In genomic region chr13:90899411-90899810, GRCh38 we compare ENCODE assay signal across 25 cellular contexts.
DNase-seq lines count a peak whose midpoint lies in the region; ATAC-seq, FAIRE-seq and TF ChIP-seq lines count a peak whose summit lies in the region.
"Had no signal": no experiment of that assay in that cellular context is flagged by ENCODE, and none has a peak within 500 bp of the region (broad histone marks: within the 10 kb centered on the region; RNA-seq: fewer than 3 reads in every experiment).

No MANE protein-coding gene starts in this region.

- no peak overlapping the region for H3K9ac ChIP-seq in K562 (ENCODE audit: insufficient read depth in 1 of 2, low read depth in 2 of 2, low read length in 2 of 2)
- H3K9ac ChIP-seq: BLaER1 treated with 17β-estradiol and CSF1 and Interleukin-3, amounts not matched to agents 10 nM and 100 nM had no signal

- FAIRE-seq in D721Med (lab: Jason Lieb, UNC), result peak; percentile 56
- FAIRE-seq in K562 (lab: Jason Lieb, UNC), result no peak
- FAIRE-seq: A549, GM12891, GM18507 had no signal

- POLR2A ChIA-PET in K562 (lab: Yijun Ruan, JAX), result no interaction called here

- CTCF ChIA-PET in K562 (lab: Yijun Ruan, JAX; ENCODE audit: low intra/inter-chr PET ratio), result interaction anchor here (0.6 to 1.5 kb wide), 2 partner anchors 10 to 1047 kb away, joined by 3 to 4 read pairs; no protein-coding TSS in a partner anchor

- H3K9me3 ChIP-seq in K562 (replicated peaks; ENCODE audit: control insufficient read depth, insufficient read depth, low read depth, low read length), result no peaks in the 10 kb centered on the region
- H3K9me3 ChIP-seq: A549; BLaER1 treated with 17β-estradiol and CSF1 and Interleukin-3, amounts not matched to agents 10 nM and 100 nM; Caco-2 had no signal

- BruUV-seq in K562 (replicated peaks; lab: Mats Ljungman, UMichigan), result no TSS peak

- no peak for ATAC-seq in K562
- no peak for ATAC-seq in sciatic nerve
- ATAC-seq: A549; CD8-positive, alpha-beta T cell had no signal

- in situ Hi-C loops in K562 (cut with MboI), result no loop called here

- TF ChIP-seq EP300 in K562 (IDR thresholded peaks at IDR 0.05; ENCODE audit: low read length), result no peak

- DNase-seq in D721Med (ENCODE audit: insufficient read length, low spot score), result no peak
- DNase-seq in K562 (ENCODE audit: extremely low read depth in 1 of 4, low spot score in 3 of 4), result no peak
- DNase-seq in kidney glomerular epithelial cell (lab: John Stamatoyannopoulos, UW), result peak; percentile 42
- peak; percentile 93 for DNase-seq in renal cortical epithelial cell (ENCODE audit: low read depth)
- DNase-seq in NCI-H2029 treated with DMSO at 0.1 percent for 48 hours (lab: John Stamatoyannopoulos, UW), result no peak
- DNase-seq in GM10266 (ENCODE audit: extremely low spot score), result no peak
- no peak for DNase-seq in sciatic nerve (ENCODE audit: low spot score)
- no peak for DNase-seq in superior temporal gyrus (ENCODE audit: extremely low spot score)
- DNase-seq: AML-193; Caco-2; Calu3; CD4-positive, alpha-beta T cell; CD8-positive, alpha-beta T cell; DMS 273 treated with DMSO at 0.1 percent for 48 hours; DMS153; DMS53; DMS79; DND-41; EL; GDM1 had no signal

- no peaks in the 10 kb centered on the region for H3K9me1 ChIP-seq in K562 (ENCODE audit: control insufficient read depth, insufficient read depth, low read length)

- TF ChIP-seq CTCF in D721Med (IDR thresholded peaks at IDR 0.05; ENCODE audit: insufficient read depth, missing control alignments), result no peak
- TF ChIP-seq CTCF in K562 (IDR thresholded peaks at IDR 0.05 in 2 of 3, conservative IDR thresholded peaks at IDR 0.05 in 1 of 3; ENCODE audit: insufficient read depth in 2 of 3, low read depth in 1 of 3, low read length in 3 of 3), result no peak
- no peak for TF ChIP-seq CTCF in GM10266 (IDR thresholded peaks at IDR 0.05; ENCODE audit: control insufficient read depth, insufficient read depth, low read depth, missing control alignments)

- H3K27ac ChIP-seq in K562 (ENCODE audit: extremely low read depth, low read depth, low read length), result no peak overlapping the region
- H3K27ac ChIP-seq: A549; BLaER1 treated with 17β-estradiol and CSF1 and Interleukin-3, amounts not matched to agents 10 nM and 100 nM; C4-2B had no signal

- no peaks in the 10 kb centered on the region for H3K79me2 ChIP-seq in K562 (ENCODE audit: control insufficient read depth, insufficient read depth, low read length)

- no peaks in the 10 kb centered on the region for H3K4me1 ChIP-seq in K562 (replicated peaks in 1 of 2; ENCODE audit: control insufficient read depth in 2 of 2, insufficient read depth in 2 of 2, low read length in 2 of 2)
- H3K4me1 ChIP-seq: A549; BLaER1 treated with 17β-estradiol and CSF1 and Interleukin-3, amounts not matched to agents 10 nM and 100 nM; Caco-2 had no signal

- no peaks in the 10 kb centered on the region for H3K36me3 ChIP-seq in K562 (ENCODE audit: control insufficient read depth, insufficient read depth, low read length)
- H3K36me3 ChIP-seq: BLaER1 treated with 17β-estradiol and CSF1 and Interleukin-3, amounts not matched to agents 10 nM and 100 nM had no signal

- intact Hi-C loops in K562 (cut with micrococcal nuclease) (no loop called here), sciatic nerve (cut with DNase I) (no loop called here)

- no peaks in the 10 kb centered on the region for H3K27me3 ChIP-seq in K562 (ENCODE audit: control insufficient read depth in 2 of 2, insufficient read depth in 2 of 2, low read length in 2 of 2)
- H3K27me3 ChIP-seq: BLaER1 treated with 17β-estradiol and CSF1 and Interleukin-3, amounts not matched to agents 10 nM and 100 nM had no signal

- TF ChIP-seq RAD21 in K562 (CRISPR knock-in tag; conservative IDR thresholded peaks at IDR 0.05 in 1 of 2, IDR thresholded peaks at IDR 0.05 in 1 of 2), result no peak

- TF ChIP-seq POLR2A in K562 (conservative IDR thresholded peaks at IDR 0.05), result no peak

- no peak overlapping the region for H2AFZ ChIP-seq in K562 (ENCODE audit: low read depth, low read length)

- H3K4me2 ChIP-seq in K562 (ENCODE audit: insufficient read depth, low read length), result no peak overlapping the region
- H3K4me2 ChIP-seq: A549; BLaER1 treated with 17β-estradiol and CSF1 and Interleukin-3, amounts not matched to agents 10 nM and 100 nM had no signal

- H4K20me1 ChIP-seq in K562 (replicated peaks; ENCODE audit: control insufficient read depth, insufficient read depth, low read length), result no peaks in the 10 kb centered on the region
- H4K20me1 ChIP-seq: BLaER1 treated with 17β-estradiol and CSF1 and Interleukin-3, amounts not matched to agents 10 nM and 100 nM had no signal

- WGBS in K562 (ENCODE audit: insufficient coverage, low coverage, missing lambda C conversion rate), result 1% methylated on average over 1 of the region's 1 CpG

- H3K4me3 ChIP-seq in K562, result no peak overlapping the region
- H3K4me3 ChIP-seq: A549; BLaER1 treated with 17β-estradiol and CSF1 and Interleukin-3, amounts not matched to agents 10 nM and 100 nM had no signal

TF ChIP-seq in K562, 482 proteins besides CTCF, POLR2A, EP300 and RAD21:
- peak; percentile 19 for TF ChIP-seq DACH1 (IDR thresholded peaks at IDR 0.05; ENCODE audit: partially characterized antibody)
- TF ChIP-seq NONO (IDR thresholded peaks at IDR 0.05; ENCODE audit: low read depth in 2 of 2, low read length in 1 of 2), result 0 out of 4 replicates have a peak, but pooled peaks of 1 of the 2 experiments have one; percentile 13
- TF ChIP-seq TFAM (CRISPR knock-in tag; conservative IDR thresholded peaks at IDR 0.05), result 0 out of 2 replicates have a peak, but pooled peaks have one; percentile 57
- TF ChIP-seq CHCHD3 (CRISPR knock-in tag; IDR thresholded peaks at IDR 0.05), result no peak

Comparison
In these comparisons a context has a peak if more than half of its experiments do, and no peak if none do; other contexts are left out.
1. DNase-seq: peak in kidney glomerular epithelial cell (single experiment) and renal cortical epithelial cell (single experiment); none in D721Med (single experiment), K562 (0 of 4), NCI-H2029 treated with DMSO at 0.1 percent for 48 hours (single experiment), GM10266 (single experiment), sciatic nerve (single experiment) and superior temporal gyrus (single experiment).